In genomic region chr2:223813329-223813728, GRCh38 we compare ENCODE assay signal across 21 cellular contexts. TPM values are rescaled to one million over a fixed set of nuclear protein-coding genes. Genes with fewer than 3 reads are reported as not detected.
A peak's percentile ranks its signal among the peaks of the same experiment; 100 is the strongest.
DNase-seq lines count a peak whose midpoint lies in the region; ATAC-seq, FAIRE-seq and TF ChIP-seq lines count a peak whose summit lies in the region.
"Had no signal": no experiment of that assay in that cellular context is flagged by ENCODE, and none has a peak within 500 bp of the region (broad histone marks: within the 10 kb centered on the region; RNA-seq: fewer than 3 reads in every experiment).

No MANE protein-coding gene starts in this region.

- no peak overlapping the region for H3K9ac ChIP-seq in kidney (ENCODE audit: low read length in 2 of 2)
- H3K9ac ChIP-seq: GM23248 had no signal

- no peak for DNase-seq in GM23338 (ENCODE audit: low spot score)
- DNase-seq in Panc1 (ENCODE audit: low read depth, low spot score) = no peak
- DNase-seq in kidney = no peak
- DNase-seq in stimulated activated CD8-positive, alpha-beta memory T cell treated with anti-CD3 and anti-CD28 coated beads, Interleukin-4, amount 100 ng/mL, for 48 hours = no peak
- no peak for DNase-seq in body of pancreas
- DNase-seq: BE2C; CD4-positive, alpha-beta memory T cell; DMS153; DMS79 treated with DMSO at 0.1 percent for 48 hours; EL; GM23248; H9 had no signal

- H3F3A ChIP-seq in GM23338 (replicated peaks; ENCODE audit: low read depth) = no peaks in the 10 kb centered on the region

- no peaks in the 10 kb centered on the region for H3K9me2 ChIP-seq in GM23338 (ENCODE audit: insufficient read depth)

- H3K27me3 ChIP-seq in GM23338 (ENCODE audit: insufficient read depth) (no peaks in the 10 kb centered on the region), Panc1 (ENCODE audit: control insufficient read depth, insufficient read depth, low read length) (no peaks in the 10 kb centered on the region), body of pancreas (no peaks in the 10 kb centered on the region)
- H3K27me3 ChIP-seq: BE2C had no signal

- H3K36me3 ChIP-seq in GM23338 (ENCODE audit: insufficient read depth) (no peaks in the 10 kb centered on the region), Panc1 (ENCODE audit: control insufficient read depth, insufficient read depth, low read length) (no peaks in the 10 kb centered on the region), kidney (ENCODE audit: control insufficient read depth in 1 of 2, insufficient read depth in 2 of 2, low read length in 2 of 2) (no peaks in the 10 kb centered on the region), body of pancreas (replicated peaks in 1 of 2; ENCODE audit: insufficient read depth in 1 of 2, low read depth in 2 of 2) (no peaks in the 10 kb centered on the region)
- H3K36me3 ChIP-seq: BE2C had no signal

- no peak overlapping the region for H3K27ac Mint-ChIP-seq in GM23338
- H3K27ac Mint-ChIP-seq in stimulated activated memory B cell treated with anti-CD40 and anti-IgM and Interleukin-4, amounts not matched to agents 10 μg/mL and 1 μg/mL and 100 μg/mL, for 72 hours = peak overlapping the region; percentile 10

- H3K4me3 ChIP-seq in GM23338 (no peak overlapping the region), Panc1 (ENCODE audit: low read depth in 2 of 2, low read length in 2 of 2) (peak overlapping the region in 1 of 2 experiments; percentile 35; a peak in 2 of 4 replicates), kidney (ENCODE audit: low read length in 2 of 2) (no peak overlapping the region), body of pancreas (no peak overlapping the region)
- H3K4me3 ChIP-seq: GM23248 had no signal

- H3K4me3 Mint-ChIP-seq in GM23338 = no peak overlapping the region
- H3K4me3 Mint-ChIP-seq in stimulated activated memory B cell treated with anti-CD40 and anti-IgM and Interleukin-4, amounts not matched to agents 10 μg/mL and 1 μg/mL and 100 μg/mL, for 72 hours = no peak overlapping the region
- H3K4me3 Mint-ChIP-seq: CD4-positive, alpha-beta memory T cell; H9 had no signal

- no peaks in the 10 kb centered on the region for H3K36me3 Mint-ChIP-seq in GM23338 (ENCODE audit: low read depth)
- peaks cover 38% of the 10 kb centered on the region for H3K36me3 Mint-ChIP-seq in stimulated activated memory B cell treated with anti-CD40 and anti-IgM and Interleukin-4, amounts not matched to agents 10 μg/mL and 1 μg/mL and 100 μg/mL, for 72 hours
- H3K36me3 Mint-ChIP-seq: CD4-positive, alpha-beta memory T cell had no signal

- H4K20me1 ChIP-seq in GM23338 (replicated peaks; ENCODE audit: insufficient read depth) = no peaks in the 10 kb centered on the region

- intact Hi-C loops in Panc1 (cut with micrococcal nuclease; ENCODE audit: unreplicated experiment) (no loop called here), kidney (cut with DNase I) (no loop called here), body of pancreas (cut with DNase I) (no loop called here)

- no TSS peak for BruUV-seq in Panc1 (replicated peaks; lab: Mats Ljungman, UMichigan)

- no peak for TF ChIP-seq POLR2A in body of pancreas (IDR thresholded peaks at IDR 0.05)

- H3K9me3 ChIP-seq in Panc1 (ENCODE audit: control insufficient read depth, insufficient read depth, low read depth, low read length) (no peaks in the 10 kb centered on the region), kidney (ENCODE audit: control insufficient read depth in 1 of 2, low read length in 2 of 2) (no peaks in the 10 kb centered on the region), body of pancreas (no peaks in the 10 kb centered on the region)
- H3K9me3 ChIP-seq: BE2C had no signal

- peaks cover 47% of the 10 kb centered on the region for H3K79me2 ChIP-seq in GM23338 (replicated peaks; ENCODE audit: insufficient read depth)

- CTCF ChIA-PET in Panc1 (lab: Charles Lee) = no interaction called here

- in situ Hi-C loops in Panc1 (cut with HindIII; ENCODE audit: low pct_unique_long_range_greater_than_20kb, low sequenced_read_pairs) = no loop called here

- TF ChIP-seq CTCF in GM23338 (conservative IDR thresholded peaks at IDR 0.05; ENCODE audit: low read depth in 2 of 2) = no peak
- TF ChIP-seq CTCF in Panc1 (IDR thresholded peaks at IDR 0.05) = no peak
- no peak for TF ChIP-seq CTCF in kidney (IDR thresholded peaks at IDR 0.05; ENCODE audit: borderline replicate concordance, extremely low read depth, insufficient read depth)
- TF ChIP-seq CTCF in body of pancreas (IDR thresholded peaks at IDR 0.05) = no peak

- FAIRE-seq in kidney (lab: Jason Lieb, UNC) = no peak
- FAIRE-seq: A204.1, D721Med, G401.6, GM12892, GM19239, HepG2 had no signal

- WGBS in body of pancreas, 2 donors = 92 to 95% methylated on average over 2 of the region's 2 CpGs

- H3K9me3 Mint-ChIP-seq in GM23338 = no peaks in the 10 kb centered on the region
- no peaks in the 10 kb centered on the region for H3K9me3 Mint-ChIP-seq in stimulated activated memory B cell treated with anti-CD40 and anti-IgM and Interleukin-4, amounts not matched to agents 10 μg/mL and 1 μg/mL and 100 μg/mL, for 72 hours
- H3K9me3 Mint-ChIP-seq: CD4-positive, alpha-beta memory T cell; H9 had no signal

- POLR2A ChIA-PET in Panc1 (lab: Charles Lee) = interaction anchor here (0.6 kb wide), 1 partner anchor 129 kb away, joined by 8 read pairs; no protein-coding TSS in a partner anchor

- 0 out of 2 replicates have a peak overlapping the region, but pooled peaks have one; percentile 23 for H3K27ac ChIP-seq in GM23338 (ENCODE audit: low read depth)
- H3K27ac ChIP-seq in Panc1 (ENCODE audit: low read length) = peak overlapping the region; percentile 87
- peak overlapping the region; percentile 34 to 45 for H3K27ac ChIP-seq in kidney (ENCODE audit: low read depth in 2 of 2, low read length in 2 of 2)
- no peak overlapping the region for H3K27ac ChIP-seq in body of pancreas
- H3K27ac ChIP-seq: C4-2B, GM23248 had no signal

- H3K4me2 ChIP-seq in GM23338 = no peak overlapping the region

- no peak for ATAC-seq in GM23338
- no peak for ATAC-seq in Panc1
- ATAC-seq in stimulated activated memory B cell treated with anti-CD40 and anti-IgM and Interleukin-4, amounts not matched to agents 10 μg/mL and 1 μg/mL and 100 μg/mL, for 72 hours = no peak
- no peak for ATAC-seq in GM21526 (IDR thresholded peaks at IDR 0.05; ENCODE audit: low FRiP score, unreplicated experiment)
- no peak for ATAC-seq in body of pancreas
- ATAC-seq: HepG2 had no signal

- no peaks in the 10 kb centered on the region for H3K4me1 ChIP-seq in GM23338 (ENCODE audit: insufficient read depth)
- H3K4me1 ChIP-seq in Panc1 (ENCODE audit: control insufficient read depth, insufficient read depth, low read length) = peaks cover 52% of the 10 kb centered on the region
- peaks cover 2 to 14% of the 10 kb centered on the region in 2 donors for H3K4me1 ChIP-seq in kidney (ENCODE audit: control insufficient read depth in 1 of 2, insufficient read depth in 1 of 2, low read depth in 1 of 2, low read length in 2 of 2)
- peaks cover 11% of the 10 kb centered on the region for H3K4me1 ChIP-seq in body of pancreas

- H3K27me3 Mint-ChIP-seq in GM23338 (ENCODE audit: insufficient read depth, low read depth, poor library complexity) = no peaks in the 10 kb centered on the region
- no peaks in the 10 kb centered on the region for H3K27me3 Mint-ChIP-seq in stimulated activated memory B cell treated with anti-CD40 and anti-IgM and Interleukin-4, amounts not matched to agents 10 μg/mL and 1 μg/mL and 100 μg/mL, for 72 hours
- H3K27me3 Mint-ChIP-seq: CD4-positive, alpha-beta memory T cell had no signal

- H3K4me1 Mint-ChIP-seq in GM23338 = no peaks in the 10 kb centered on the region
- H3K4me1 Mint-ChIP-seq in stimulated activated memory B cell treated with anti-CD40 and anti-IgM and Interleukin-4, amounts not matched to agents 10 μg/mL and 1 μg/mL and 100 μg/mL, for 72 hours = peaks cover 70% of the 10 kb centered on the region
- H3K4me1 Mint-ChIP-seq: CD4-positive, alpha-beta memory T cell had no signal

- H2AFZ ChIP-seq in GM23338 = no peak overlapping the region
- H2AFZ ChIP-seq: GM23248 had no signal

TF ChIP-seq in GM23338, 12 proteins besides CTCF, POLR2A, EP300 and RAD21 (continues in another document):
- TF ChIP-seq EZH2phosphoT487 (IDR thresholded peaks at IDR 0.05; ENCODE audit: unreplicated experiment) = no peak
- no peak for TF ChIP-seq POLR2AphosphoS5 (IDR thresholded peaks at IDR 0.05; ENCODE audit: low read depth)

RNA-seq across cellular contexts. Expression of gene AP1S3, which starts 24.1 kb away (rescaled TPM):
- total RNA-seq in GM23338 (2014; rRNA removed; shearing (Covaris generic)) = 25.5 and 26.2 TPM in 2 replicates
- polyA plus RNA-seq in GM23338 (2016; fragmentation: Nextera tagmentation; extraction: Ambion mirVana) = 7.3 and 8.8 TPM in 2 replicates
- total RNA-seq in Panc1 (2021; ENCODE audit: unreplicated experiment) = 66.3 TPM
- polyA plus RNA-seq in Panc1 (2012; ENCODE audit: insufficient read length) = 20.0 TPM
- 85.3 TPM for total RNA-seq in kidney
- 2.5 TPM for polyA plus RNA-seq in kidney (ENCODE audit: insufficient read depth, low read depth, low replicate concordance)
- 1 to 10 TPM; 2.0 to 8.3 TPM for total RNA-seq in body of pancreas

Comparison
In these comparisons a context has a peak if more than half of its experiments do, and no peak if none do; other contexts are left out.
1. H3K27ac ChIP-seq: peak in GM23338 (single experiment), Panc1 (single experiment) and kidney (2 of 2); none in body of pancreas (0 of 4).